In the genomic region with DNA sequence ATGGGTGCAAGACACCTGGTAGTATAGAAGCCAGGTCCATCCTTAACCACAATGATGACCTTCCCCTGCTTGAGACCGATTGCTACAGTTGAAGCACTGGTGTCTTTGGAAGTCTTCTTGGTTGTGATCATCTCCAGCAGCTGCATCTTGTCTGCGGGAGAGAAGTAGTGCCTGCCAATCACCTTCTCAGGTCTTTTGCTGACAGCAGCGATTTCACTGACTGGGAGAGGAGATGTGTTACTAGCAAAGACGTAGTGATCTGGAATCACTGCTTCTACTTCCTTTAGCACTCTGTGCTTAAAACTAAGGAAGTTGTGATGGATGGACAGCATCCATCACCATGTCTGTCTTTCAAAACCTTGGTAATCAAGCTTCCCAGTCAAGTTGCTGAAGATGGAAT, we compare ENCODE assay signal across 36 cellular contexts. TPM values are rescaled to one million over a fixed set of nuclear protein-coding genes. Genes with fewer than 3 reads are reported as not detected.
"Had no signal": no experiment of that assay in that cellular context is flagged by ENCODE, and none has a peak within 500 bp of the region (broad histone marks: within the 10 kb centered on the region; RNA-seq: fewer than 3 reads in every experiment).

No MANE protein-coding gene starts in this region.

- H3K36me3 ChIP-seq: adrenal gland, brain microvascular endothelial cell, breast epithelium had no signal

- FAIRE-seq: astrocyte, colon, TTC549 had no signal

- H3K4me3 ChIP-seq: adrenal gland, body of pancreas, breast epithelium had no signal

- DNase-seq: activated B cell treated with CpG ODN at 0.5 μM for 24 hours; activated CD4-positive, alpha-beta memory T cell treated with anti-CD3 and anti-CD28 coated beads for 36 hours; activated CD4-positive, alpha-beta T cell treated with anti-CD3 and anti-CD28 coated beads for 4 hours; activated CD4-positive, alpha-beta T cell treated with anti-CD3 and anti-CD28 coated beads, Interleukin-2, amount 10 ng/mL, durations not matched to agents 24 days and 14 days; activated CD4-positive, alpha-beta T cell treated with anti-CD3 and anti-CD28 coated beads, Interleukin-2, amount 50 U/mL, for 1 hour; activated CD4-positive, alpha-beta T cell treated with anti-CD3 and anti-CD28 coated beads, Interleukin-2, amount 50 U/mL, for 4 hours; activated CD4-positive, CD25-positive, alpha-beta regulatory T cell treated with anti-CD3 and anti-CD28 coated beads, Interleukin-2, amount 50 U/mL, for 72 hours; activated CD8-positive, alpha-beta memory T cell treated with anti-CD3 and anti-CD28 coated beads, Interleukin-2, amount 50 U/mL, for 4 hours; activated CD8-positive, alpha-beta T cell treated with anti-CD3 and anti-CD28 coated beads for 36 hours; activated effector memory CD4-positive, alpha-beta T cell treated with anti-CD3 and anti-CD28 coated beads, Interleukin-2, amount 50 U/mL, for 16 hours; activated gamma-delta T cell treated with Interleukin-2 at 50 U/mL for 16 hours; activated naive CD4-positive, alpha-beta T cell; activated naive CD4-positive, alpha-beta T cell treated with anti-CD3 and anti-CD28 coated beads for 36 hours; activated naive CD4-positive, alpha-beta T cell treated with anti-CD3 and anti-CD28 coated beads, Interleukin-2, amount 50 U/mL, for 16 hours; activated naive CD8-positive, alpha-beta T cell treated with anti-CD3 and anti-CD28 coated beads for 36 hours; activated T-cell treated with anti-CD3 and anti-CD28 coated beads for 4 hours; activated T-cell treated with anti-CD3 and anti-CD28 coated beads, Interleukin-2, amount 50 U/mL, for 1 hour; activated T-cell treated with anti-CD3 and anti-CD28 coated beads, Interleukin-2, amount 50 U/mL, for 4 hours; activated T-cell treated with anti-CD3 and anti-CD28 coated beads, Interleukin-2, amount 50 U/mL, for 72 hours; adrenal gland; amniotic stem cell; aorta; body of pancreas; brain microvascular endothelial cell; central memory CD4-positive, alpha-beta T cell; T-helper 2 cell; T-helper 9 cell had no signal

- H3K27ac ChIP-seq: adrenal gland, body of pancreas, brain microvascular endothelial cell, breast epithelium, VCaP had no signal

- H3K27me3 ChIP-seq: adrenal gland, body of pancreas, brain microvascular endothelial cell, breast epithelium had no signal

- H3K4me1 ChIP-seq: adrenal gland, body of pancreas, breast epithelium had no signal

- H3K9me3 ChIP-seq: adrenal gland, body of pancreas, breast epithelium had no signal

- ATAC-seq: activated CD8-positive, alpha-beta T cell treated with anti-CD3 and anti-CD28 coated beads for 36 hours; activated naive CD4-positive, alpha-beta T cell treated with anti-CD3 and anti-CD28 coated beads, Interleukin-2, amount 50 U/mL, for 72 hours; activated T-cell treated with anti-CD3 and anti-CD28 coated beads, Interleukin-2, amount 50 U/mL, for 4 hours; activated T-cell treated with anti-CD3 and anti-CD28 coated beads, Interleukin-2, amount 50 U/mL, for 72 hours; activated T-helper 17 cell treated with anti-CD3 and anti-CD28 coated beads, Interleukin-2, amount 50 U/mL, for 72 hours; body of pancreas had no signal

RNA-seq across cellular contexts. Expression of a gene that starts 25.9 kb away (rescaled TPM):
- total RNA-seq: activated B cell treated with CpG ODN at 0.5 μM for 24 hours; activated CD4-positive, alpha-beta memory T cell treated with anti-CD3 and anti-CD28 coated beads for 36 hours; activated CD4-positive, alpha-beta T cell treated with anti-CD3 and anti-CD28 coated beads, Interleukin-2, amount 10 ng/mL, durations not matched to agents 24 days and 14 days; activated CD8-positive, alpha-beta memory T cell treated with anti-CD3 and anti-CD28 coated beads for 36 hours; activated CD8-positive, alpha-beta T cell treated with anti-CD3 and anti-CD28 coated beads for 36 hours; activated naive CD4-positive, alpha-beta T cell treated with anti-CD3 and anti-CD28 coated beads, Interleukin-2, amount 50 U/mL, for 72 hours; activated naive CD8-positive, alpha-beta T cell treated with anti-CD3 and anti-CD28 coated beads for 36 hours; activated T-cell treated with anti-CD3 and anti-CD28 coated beads, Interleukin-2, amount 50 U/mL, for 72 hours; activated T-helper 1 cell treated with anti-CD3 and anti-CD28 coated beads, Interleukin-12 subunit alpha, Interleukin-12 subunit beta, Interleukin-2, Interleukin-4 antibody, amounts not matched to agents 30 ng/mL and 10 ng/mL and 1 ng/mL, durations not matched to agents 14 hours and 24 hours and 36 hours; activated T-helper 17 cell treated with anti-CD3 and anti-CD28 coated beads, Interleukin-2, amount 50 U/mL, for 72 hours had no signal
